ENCODE assay signal across 1 cellular context in genomic region chr17:48060249-48060648, GRCh38.
TF ChIP-seq lines count a peak whose summit lies in the region.

No MANE protein-coding gene starts in this region.

TF ChIP-seq in WTC11, 78 proteins besides CTCF, POLR2A, EP300 and RAD21 (continued from another document):
- no peak for TF ChIP-seq USF1 (CRISPR knock-in tag; IDR thresholded peaks at IDR 0.05)
- TF ChIP-seq ZNF263 (CRISPR knock-in tag; IDR thresholded peaks at IDR 0.05; ENCODE audit: low read depth) = no peak
- no peak for TF ChIP-seq ZNF281 (CRISPR knock-in tag; IDR thresholded peaks at IDR 0.05)
- no peak for TF ChIP-seq GRHL2 (CRISPR knock-in tag; IDR thresholded peaks at IDR 0.05; ENCODE audit: insufficient replicate concordance, severe bottlenecking)
- no peak for TF ChIP-seq PRRX2 (CRISPR knock-in tag; IDR thresholded peaks at IDR 0.05)
- no peak for TF ChIP-seq SMAD3 (CRISPR knock-in tag; IDR thresholded peaks at IDR 0.05; ENCODE audit: borderline replicate concordance)
- TF ChIP-seq GABPB1 (CRISPR knock-in tag; IDR thresholded peaks at IDR 0.05) = no peak
- no peak for TF ChIP-seq SP1 (CRISPR knock-in tag; conservative IDR thresholded peaks at IDR 0.05)
- TF ChIP-seq ZNF232 (CRISPR knock-in tag; IDR thresholded peaks at IDR 0.05) = no peak
- no peak for TF ChIP-seq ZBTB43 (CRISPR knock-in tag; IDR thresholded peaks at IDR 0.05)
- TF ChIP-seq CREM (CRISPR knock-in tag; IDR thresholded peaks at IDR 0.05) = no peak
- TF ChIP-seq E2F5 (CRISPR knock-in tag; IDR thresholded peaks at IDR 0.05) = no peak
- no peak for TF ChIP-seq JAZF1 (CRISPR knock-in tag; IDR thresholded peaks at IDR 0.05)
- no peak for TF ChIP-seq CBFB (CRISPR knock-in tag; IDR thresholded peaks at IDR 0.05; ENCODE audit: low read depth)
- TF ChIP-seq ZNF532 (CRISPR knock-in tag; IDR thresholded peaks at IDR 0.05; ENCODE audit: borderline replicate concordance) = no peak
- no peak for TF ChIP-seq FOXP4 (CRISPR knock-in tag; IDR thresholded peaks at IDR 0.05)
- TF ChIP-seq RELA (CRISPR knock-in tag; IDR thresholded peaks at IDR 0.05; ENCODE audit: borderline replicate concordance) = no peak
- no peak for TF ChIP-seq EMX1 (CRISPR knock-in tag; IDR thresholded peaks at IDR 0.05)
